16 cellular contexts compared by ENCODE assay signal in the genomic region with DNA sequence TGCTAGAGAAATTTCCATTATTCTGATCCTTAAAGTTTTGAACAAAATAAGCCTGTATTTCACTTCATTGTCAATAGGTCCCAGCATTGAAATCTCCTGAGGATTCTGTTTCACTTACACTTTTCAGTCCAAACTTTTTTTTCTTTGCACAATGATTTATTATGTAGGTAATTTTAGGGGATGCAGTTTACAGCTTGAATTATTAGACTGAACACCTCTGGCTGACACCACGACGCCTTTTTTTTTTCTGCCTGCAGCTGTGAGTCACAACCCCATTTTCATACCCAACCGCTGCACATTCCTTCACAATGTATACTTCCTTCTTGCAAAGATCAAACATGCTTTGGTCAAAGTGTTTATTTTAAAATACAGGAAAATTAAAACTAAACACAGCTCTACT. TPM values are rescaled to one million over a fixed set of nuclear protein-coding genes. Genes with fewer than 3 reads are reported as not detected.
DNase-seq lines count a peak whose midpoint lies in the region; ATAC-seq and TF ChIP-seq lines count a peak whose summit lies in the region.
"Had no signal": no experiment of that assay in that cellular context is flagged by ENCODE, and none has a peak within 500 bp of the region (broad histone marks: within the 10 kb centered on the region; RNA-seq: fewer than 3 reads in every experiment).

No MANE protein-coding gene starts in this region.

- POLR2A ChIA-PET in activated CD4-positive, alpha-beta T cell treated with anti-CD3 and anti-CD28 coated beads, Interleukin-2, amount 10 ng/mL, durations not matched to agents 7 days and 5 days (lab: Charles Lee): no interaction called here

- in situ Hi-C loops in astrocyte of the cerebellum (cut with HindIII; ENCODE audit: low sequenced_read_pairs): loop anchor here (25.0 kb wide), 1 partner anchor 244 kb away; no protein-coding TSS in a partner anchor

- no peak for DNase-seq in activated CD4-positive, alpha-beta T cell treated with anti-CD3 and anti-CD28 coated beads, Interleukin-2, amount 10 ng/mL, durations not matched to agents 24 days and 14 days
- no peak for DNase-seq in activated CD4-positive, alpha-beta T cell treated with anti-CD3 and anti-CD28 coated beads, Interleukin-2, amount 10 ng/mL, durations not matched to agents 7 days and 5 days
- DNase-seq in NB4 (ENCODE audit: low read depth) (peak; percentile 72), astrocyte of the cerebellum (ENCODE audit: low read depth) (peak; percentile 85), osteocyte (ENCODE audit: extremely low spot score, unreplicated experiment) (no peak), NCI-H774 (lab: John Stamatoyannopoulos, UW) (no peak)
- no peak for DNase-seq in stimulated activated effector memory CD8-positive, alpha-beta T cell treated with anti-CD3 and anti-CD28 coated beads, Interleukin-12 subunit alpha, Interleukin-12 subunit beta, amount 100 ng/mL, for 72 hours (ENCODE audit: low spot score in 2 of 2)
- DNase-seq: activated naive CD4-positive, alpha-beta T cell treated with anti-CD3 and anti-CD28 coated beads, Interleukin-2, amount 50 U/mL, for 16 hours; Calu3; cerebellar nuclear complex; head of caudate nucleus; kidney glomerular epithelial cell; NCI-H524 treated with DMSO at 0.1 percent for 48 hours; testis had no signal

- H3K27me3 Mint-ChIP-seq in activated CD4-positive, alpha-beta T cell treated with anti-CD3 and anti-CD28 coated beads, Interleukin-2, amount 10 ng/mL, durations not matched to agents 24 days and 14 days: peaks cover 82% of the 10 kb centered on the region
- peaks cover 86% of the 10 kb centered on the region for H3K27me3 Mint-ChIP-seq in activated CD4-positive, alpha-beta T cell treated with anti-CD3 and anti-CD28 coated beads, Interleukin-2, amount 10 ng/mL, durations not matched to agents 7 days and 5 days
- H3K27me3 Mint-ChIP-seq in osteocyte (ENCODE audit: unreplicated experiment): peaks cover 6% of the 10 kb centered on the region

- intact Hi-C loops in activated CD4-positive, alpha-beta T cell treated with anti-CD3 and anti-CD28 coated beads, Interleukin-2, amount 10 ng/mL, durations not matched to agents 24 days and 14 days (cut with micrococcal nuclease): loop anchor here (2.0 kb wide), 1 partner anchor 16 kb away; no protein-coding TSS in a partner anchor

- peaks cover 23% of the 10 kb centered on the region for H3K4me1 Mint-ChIP-seq in activated CD4-positive, alpha-beta T cell treated with anti-CD3 and anti-CD28 coated beads, Interleukin-2, amount 10 ng/mL, durations not matched to agents 24 days and 14 days
- peaks cover 27% of the 10 kb centered on the region for H3K4me1 Mint-ChIP-seq in activated CD4-positive, alpha-beta T cell treated with anti-CD3 and anti-CD28 coated beads, Interleukin-2, amount 10 ng/mL, durations not matched to agents 7 days and 5 days
- H3K4me1 Mint-ChIP-seq in osteocyte (ENCODE audit: unreplicated experiment): peaks cover 71% of the 10 kb centered on the region
- H3K4me1 Mint-ChIP-seq in stimulated activated effector memory CD8-positive, alpha-beta T cell treated with anti-CD3 and anti-CD28 coated beads, Interleukin-12 subunit alpha, Interleukin-12 subunit beta, amount 100 ng/mL, for 72 hours: peaks cover 14% of the 10 kb centered on the region

- H3K4me3 Mint-ChIP-seq in activated CD4-positive, alpha-beta T cell treated with anti-CD3 and anti-CD28 coated beads, Interleukin-2, amount 10 ng/mL, durations not matched to agents 24 days and 14 days: no peak overlapping the region
- no peak overlapping the region for H3K4me3 Mint-ChIP-seq in activated CD4-positive, alpha-beta T cell treated with anti-CD3 and anti-CD28 coated beads, Interleukin-2, amount 10 ng/mL, durations not matched to agents 7 days and 5 days
- peak overlapping the region; percentile 47 for H3K4me3 Mint-ChIP-seq in osteocyte (ENCODE audit: unreplicated experiment)
- no peak overlapping the region for H3K4me3 Mint-ChIP-seq in stimulated activated effector memory CD8-positive, alpha-beta T cell treated with anti-CD3 and anti-CD28 coated beads, Interleukin-12 subunit alpha, Interleukin-12 subunit beta, amount 100 ng/mL, for 72 hours

- H3K27ac Mint-ChIP-seq in activated CD4-positive, alpha-beta T cell treated with anti-CD3 and anti-CD28 coated beads, Interleukin-2, amount 10 ng/mL, durations not matched to agents 24 days and 14 days: peak overlapping the region; percentile 26
- H3K27ac Mint-ChIP-seq in activated CD4-positive, alpha-beta T cell treated with anti-CD3 and anti-CD28 coated beads, Interleukin-2, amount 10 ng/mL, durations not matched to agents 7 days and 5 days: no peak overlapping the region
- H3K27ac Mint-ChIP-seq in osteocyte (ENCODE audit: unreplicated experiment): peak overlapping the region; percentile 96
- no peak overlapping the region for H3K27ac Mint-ChIP-seq in stimulated activated effector memory CD8-positive, alpha-beta T cell treated with anti-CD3 and anti-CD28 coated beads, Interleukin-12 subunit alpha, Interleukin-12 subunit beta, amount 100 ng/mL, for 72 hours

- CTCF ChIA-PET in activated CD4-positive, alpha-beta T cell treated with anti-CD3 and anti-CD28 coated beads, Interleukin-2, amount 10 ng/mL, durations not matched to agents 7 days and 5 days (lab: Charles Lee): interaction anchor here (1.5 to 1.9 kb wide), 3 partner anchors 12 to 37 kb away, joined by 3 to 6 read pairs (median 4); a partner anchor contains a TSS

- H3K4me3 ChIP-seq in NB4 (ENCODE audit: low read depth, low read length) (no peak overlapping the region), astrocyte of the cerebellum (ENCODE audit: low read depth, low read length) (no peak overlapping the region)
- H3K4me3 ChIP-seq: testis had no signal

- TF ChIP-seq CTCF in NB4 (IDR thresholded peaks at IDR 0.05; ENCODE audit: low read depth, low read length) (no peak), astrocyte of the cerebellum (IDR thresholded peaks at IDR 0.05; ENCODE audit: low read depth, low read length, missing control alignments) (no peak), osteocyte (IDR thresholded peaks at IDR 0.05) (no peak)

- peaks cover 11% of the 10 kb centered on the region for H3K9me3 Mint-ChIP-seq in activated CD4-positive, alpha-beta T cell treated with anti-CD3 and anti-CD28 coated beads, Interleukin-2, amount 10 ng/mL, durations not matched to agents 24 days and 14 days
- H3K9me3 Mint-ChIP-seq in activated CD4-positive, alpha-beta T cell treated with anti-CD3 and anti-CD28 coated beads, Interleukin-2, amount 10 ng/mL, durations not matched to agents 7 days and 5 days: peaks cover 3% of the 10 kb centered on the region
- H3K9me3 Mint-ChIP-seq in osteocyte (ENCODE audit: unreplicated experiment): no peaks in the 10 kb centered on the region
- H3K9me3 Mint-ChIP-seq in stimulated activated effector memory CD8-positive, alpha-beta T cell treated with anti-CD3 and anti-CD28 coated beads, Interleukin-12 subunit alpha, Interleukin-12 subunit beta, amount 100 ng/mL, for 72 hours: peaks cover 4% of the 10 kb centered on the region

- no peaks in the 10 kb centered on the region for H3K36me3 Mint-ChIP-seq in activated CD4-positive, alpha-beta T cell treated with anti-CD3 and anti-CD28 coated beads, Interleukin-2, amount 10 ng/mL, durations not matched to agents 24 days and 14 days (ENCODE audit: low read depth)
- peaks cover 1% of the 10 kb centered on the region for H3K36me3 Mint-ChIP-seq in activated CD4-positive, alpha-beta T cell treated with anti-CD3 and anti-CD28 coated beads, Interleukin-2, amount 10 ng/mL, durations not matched to agents 7 days and 5 days (ENCODE audit: low read depth)
- H3K36me3 Mint-ChIP-seq in osteocyte (ENCODE audit: unreplicated experiment): no peaks in the 10 kb centered on the region
- peaks cover 9% of the 10 kb centered on the region for H3K36me3 Mint-ChIP-seq in stimulated activated effector memory CD8-positive, alpha-beta T cell treated with anti-CD3 and anti-CD28 coated beads, Interleukin-12 subunit alpha, Interleukin-12 subunit beta, amount 100 ng/mL, for 72 hours

- ATAC-seq in stimulated activated effector memory CD8-positive, alpha-beta T cell treated with anti-CD3 and anti-CD28 coated beads, Interleukin-12 subunit alpha, Interleukin-12 subunit beta, amount 100 ng/mL, for 72 hours: no peak
- no peak for ATAC-seq in activated CD4-positive, CD25-positive, alpha-beta regulatory T cell treated with anti-CD3 and anti-CD28 coated beads, Interleukin-2, amount 50 U/mL, for 24 hours

- TF ChIP-seq POLR2A in NB4 (IDR thresholded peaks at IDR 0.05; ENCODE audit: extremely low read depth, insufficient read length): no peak

RNA-seq across cellular contexts. Expression of a gene that starts 11.3 kb away (rescaled TPM):
- 0.07 TPM in 1 of 2 replicates, not detected in the other for total RNA-seq in activated CD4-positive, alpha-beta T cell treated with anti-CD3 and anti-CD28 coated beads, Interleukin-2, amount 10 ng/mL, durations not matched to agents 24 days and 14 days
- not detected for total RNA-seq in activated CD4-positive, alpha-beta T cell treated with anti-CD3 and anti-CD28 coated beads, Interleukin-2, amount 10 ng/mL, durations not matched to agents 7 days and 5 days
- total RNA-seq in osteocyte: 177 and 196 TPM in 2 replicates
- total RNA-seq: epithelial cell of proximal tubule had no signal

RNA-seq across cellular contexts. Expression of a gene that starts 21.3 kb away (rescaled TPM):
- not detected in 2 replicates for total RNA-seq in activated CD4-positive, alpha-beta T cell treated with anti-CD3 and anti-CD28 coated beads, Interleukin-2, amount 10 ng/mL, durations not matched to agents 24 days and 14 days
- not detected for total RNA-seq in activated CD4-positive, alpha-beta T cell treated with anti-CD3 and anti-CD28 coated beads, Interleukin-2, amount 10 ng/mL, durations not matched to agents 7 days and 5 days
- 8.8 and 9.4 TPM in 2 replicates for total RNA-seq in osteocyte
- total RNA-seq: epithelial cell of proximal tubule had no signal

Comparison
In these comparisons a context has a peak if more than half of its experiments do, and no peak if none do; other contexts are left out.
1. H3K27ac Mint-ChIP-seq: peak in activated CD4-positive, alpha-beta T cell treated with anti-CD3 and anti-CD28 coated beads, Interleukin-2, amount 10 ng/mL, durations not matched to agents 24 days and 14 days (single experiment) and osteocyte (single experiment); none in activated CD4-positive, alpha-beta T cell treated with anti-CD3 and anti-CD28 coated beads, Interleukin-2, amount 10 ng/mL, durations not matched to agents 7 days and 5 days (single experiment) and stimulated activated effector memory CD8-positive, alpha-beta T cell treated with anti-CD3 and anti-CD28 coated beads, Interleukin-12 subunit alpha, Interleukin-12 subunit beta, amount 100 ng/mL, for 72 hours (single experiment).
2. DNase-seq: peak in NB4 (single experiment) and astrocyte of the cerebellum (single experiment); none in activated CD4-positive, alpha-beta T cell treated with anti-CD3 and anti-CD28 coated beads, Interleukin-2, amount 10 ng/mL, durations not matched to agents 24 days and 14 days (single experiment), activated CD4-positive, alpha-beta T cell treated with anti-CD3 and anti-CD28 coated beads, Interleukin-2, amount 10 ng/mL, durations not matched to agents 7 days and 5 days (single experiment), osteocyte (single experiment), stimulated activated effector memory CD8-positive, alpha-beta T cell treated with anti-CD3 and anti-CD28 coated beads, Interleukin-12 subunit alpha, Interleukin-12 subunit beta, amount 100 ng/mL, for 72 hours (0 of 2) and NCI-H774 (single experiment).
3. RNA of a gene that starts 11.3 kb away (total RNA-seq): 177 to 196 TPM in osteocyte; not detected in activated CD4-positive, alpha-beta T cell treated with anti-CD3 and anti-CD28 coated beads, Interleukin-2, amount 10 ng/mL, durations not matched to agents 7 days and 5 days and 0.07 TPM in activated CD4-positive, alpha-beta T cell treated with anti-CD3 and anti-CD28 coated beads, Interleukin-2, amount 10 ng/mL, durations not matched to agents 24 days and 14 days; every median in the first group is over 100 times any median in the second.